ENCODE assay signal across 18 cellular contexts in genomic region chr7:140694592-140694991, GRCh38. TPM values are rescaled to one million over a fixed set of nuclear protein-coding genes. Genes with fewer than 3 reads are reported as not detected.
"Had no signal": no experiment of that assay in that cellular context is flagged by ENCODE, and none has a peak within 500 bp of the region (broad histone marks: within the 10 kb centered on the region; RNA-seq: fewer than 3 reads in every experiment).

No MANE protein-coding gene starts in this region.

- H3K27ac ChIP-seq: foreskin keratinocyte, left ventricle myocardium inferior, SK-N-MC, upper lobe of right lung had no signal

- H3K9me3 Mint-ChIP-seq: activated CD4-positive, alpha-beta T cell treated with anti-CD3 and anti-CD28 coated beads, Interleukin-2, amount 10 ng/mL, durations not matched to agents 24 days and 14 days; activated CD8-positive, alpha-beta T cell treated with anti-CD3 and anti-CD28 coated beads for 36 hours; activated naive CD4-positive, alpha-beta T cell treated with anti-CD3 and anti-CD28 coated beads, Interleukin-2, amount 10 ng/mL, durations not matched to agents 7 days and 5 days; activated naive CD8-positive, alpha-beta T cell treated with anti-CD3 and anti-CD28 coated beads, Interleukin-2, amount 50 U/mL, for 24 hours; activated T-helper 2 cell treated with anti-CD3 and anti-CD28 coated beads, Interferon-gamma antibody, Interleukin-2, Interleukin-4, amounts not matched to agents 10 μg/mL and 5 μg/mL and 100 μg/mL, durations not matched to agents 14 hours and 24 hours and 36 hours had no signal

- DNase-seq: activated CD4-positive, alpha-beta T cell treated with anti-CD3 and anti-CD28 coated beads, Interleukin-2, amount 10 ng/mL, durations not matched to agents 24 days and 14 days; activated CD8-positive, alpha-beta T cell treated with anti-CD3 and anti-CD28 coated beads for 36 hours; activated naive CD4-positive, alpha-beta T cell treated with anti-CD3 and anti-CD28 coated beads, Interleukin-2, amount 10 ng/mL, durations not matched to agents 7 days and 5 days; activated naive CD8-positive, alpha-beta T cell treated with anti-CD3 and anti-CD28 coated beads, Interleukin-2, amount 50 U/mL, for 24 hours; activated T-cell treated with anti-CD3 and anti-CD28 coated beads, Interleukin-2, amount 50 U/mL, for 1 hour; erythroblast; foreskin keratinocyte; left ventricle myocardium inferior; midbrain; retina; stimulated activated CD4-positive, alpha-beta T cell treated with anti-CD3 and anti-CD28 coated beads, Interleukin-4, amount 100 ng/mL, for 1 hour; stimulated activated naive CD4-positive, alpha-beta T cell; upper lobe of right lung had no signal

- H3K27me3 Mint-ChIP-seq: activated CD4-positive, alpha-beta T cell treated with anti-CD3 and anti-CD28 coated beads, Interleukin-2, amount 10 ng/mL, durations not matched to agents 24 days and 14 days; activated CD8-positive, alpha-beta T cell treated with anti-CD3 and anti-CD28 coated beads for 36 hours; activated naive CD4-positive, alpha-beta T cell treated with anti-CD3 and anti-CD28 coated beads, Interleukin-2, amount 10 ng/mL, durations not matched to agents 7 days and 5 days; activated naive CD8-positive, alpha-beta T cell treated with anti-CD3 and anti-CD28 coated beads, Interleukin-2, amount 50 U/mL, for 24 hours; progenitor cell of endocrine pancreas had no signal

- ATAC-seq: activated CD4-positive, CD25-positive, alpha-beta regulatory T cell treated with anti-CD3 and anti-CD28 coated beads, Interleukin-2, amount 50 U/mL, for 24 hours; activated CD8-positive, alpha-beta T cell treated with anti-CD3 and anti-CD28 coated beads for 36 hours; activated naive CD8-positive, alpha-beta T cell treated with anti-CD3 and anti-CD28 coated beads, Interleukin-2, amount 50 U/mL, for 24 hours; foreskin keratinocyte; upper lobe of right lung had no signal

- H3K27ac Mint-ChIP-seq: activated CD4-positive, alpha-beta T cell treated with anti-CD3 and anti-CD28 coated beads, Interleukin-2, amount 10 ng/mL, durations not matched to agents 24 days and 14 days; activated CD8-positive, alpha-beta T cell treated with anti-CD3 and anti-CD28 coated beads for 36 hours; activated naive CD8-positive, alpha-beta T cell treated with anti-CD3 and anti-CD28 coated beads, Interleukin-2, amount 50 U/mL, for 24 hours; activated T-helper 2 cell treated with anti-CD3 and anti-CD28 coated beads, Interferon-gamma antibody, Interleukin-2, Interleukin-4, amounts not matched to agents 10 μg/mL and 5 μg/mL and 100 μg/mL, durations not matched to agents 14 hours and 24 hours and 36 hours; progenitor cell of endocrine pancreas had no signal

- H3K27me3 ChIP-seq: foreskin keratinocyte, upper lobe of right lung had no signal

- H3K4me3 Mint-ChIP-seq: activated CD4-positive, alpha-beta T cell treated with anti-CD3 and anti-CD28 coated beads, Interleukin-2, amount 10 ng/mL, durations not matched to agents 24 days and 14 days; activated CD8-positive, alpha-beta T cell treated with anti-CD3 and anti-CD28 coated beads for 36 hours; activated naive CD4-positive, alpha-beta T cell treated with anti-CD3 and anti-CD28 coated beads, Interleukin-2, amount 10 ng/mL, durations not matched to agents 7 days and 5 days; activated naive CD8-positive, alpha-beta T cell treated with anti-CD3 and anti-CD28 coated beads, Interleukin-2, amount 50 U/mL, for 24 hours had no signal

- H3K9me3 ChIP-seq: left ventricle myocardium inferior, upper lobe of right lung had no signal

RNA-seq across cellular contexts. Expression of gene DENND2A, which starts 54.0 kb away (rescaled TPM):
- total RNA-seq: activated CD4-positive, alpha-beta T cell treated with anti-CD3 and anti-CD28 coated beads, Interleukin-2, amount 10 ng/mL, durations not matched to agents 24 days and 14 days; activated CD8-positive, alpha-beta T cell treated with anti-CD3 and anti-CD28 coated beads for 36 hours; activated T-helper 2 cell treated with anti-CD3 and anti-CD28 coated beads, Interferon-gamma antibody, Interleukin-2, Interleukin-4, amounts not matched to agents 10 μg/mL and 5 μg/mL and 100 μg/mL, durations not matched to agents 14 hours and 24 hours and 36 hours; T-helper 2 cell treated with Interferon-gamma antibody and Interleukin-4, amounts not matched to agents 100 ng/mL and 5 ng/mL, for 36 hours had no signal
